ENCODE assay signal across 8 cellular contexts in the genomic region with DNA sequence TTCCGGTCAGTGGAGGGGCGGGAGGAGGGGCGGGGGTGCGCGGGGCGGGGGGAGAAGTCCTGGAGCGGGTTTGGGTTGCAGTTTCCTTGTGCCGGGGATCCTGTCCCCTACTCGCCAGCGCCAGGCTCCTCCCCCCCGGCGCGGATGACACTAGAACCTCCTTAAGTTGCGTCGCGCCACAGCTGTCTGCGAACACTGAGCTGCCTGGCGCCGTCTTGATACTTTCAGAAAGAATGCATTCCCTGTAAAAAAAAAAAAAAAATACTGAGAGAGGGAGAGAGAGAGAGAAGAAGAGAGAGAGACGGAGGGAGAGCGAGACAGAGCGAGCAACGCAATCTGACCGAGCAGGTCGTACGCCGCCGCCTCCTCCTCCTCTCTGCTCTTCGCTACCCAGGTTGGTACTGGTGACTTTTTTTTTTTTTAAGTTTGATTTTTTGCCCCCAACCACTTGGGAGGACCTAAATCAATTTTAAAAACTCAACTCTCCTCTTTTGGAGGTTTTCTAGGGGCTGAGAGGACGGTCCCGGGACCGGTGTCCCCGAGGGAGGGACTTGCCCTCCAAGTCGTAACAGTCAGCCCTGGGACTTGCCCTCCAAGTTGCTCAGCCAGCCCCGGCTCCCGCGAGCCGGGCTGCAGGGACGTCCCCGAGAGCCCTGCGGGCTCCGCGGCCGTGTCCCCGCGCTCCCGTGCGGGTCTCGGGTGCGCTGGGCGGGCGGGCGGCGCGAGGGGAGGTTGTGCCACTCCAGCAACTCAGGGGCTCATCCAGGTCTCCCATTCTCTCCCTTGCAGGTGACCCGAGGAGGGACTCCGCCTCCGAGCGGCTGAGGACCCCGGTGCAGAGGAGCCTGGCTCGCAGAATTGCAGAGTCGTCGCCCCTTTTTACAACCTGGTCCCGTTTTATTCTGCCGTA. TPM values are rescaled to one million over a fixed set of nuclear protein-coding genes. Genes with fewer than 3 reads are reported as not detected.
DNase-seq lines count a peak whose midpoint lies in the region; ATAC-seq and TF ChIP-seq lines count a peak whose summit lies in the region.

TSS of gene GATA3 (plus strand) at position 191 of the 910 bp plus-strand sequence. CDS start 968 bp downstream, outside the sequence.

- ATAC-seq in Panc1 (peak; percentile 71), heart left ventricle (peak in 3 of 4 donors; percentile 29 to 64 (median 55)), gastrocnemius medialis (peak in 1 of 2 donors; percentile 25), HG03571 (IDR thresholded peaks at IDR 0.05; ENCODE audit: unreplicated experiment) (no peak)

- POLR2A ChIA-PET in Panc1 (lab: Charles Lee): no interaction called here

- DNase-seq in ELR (ENCODE audit: low read depth) (peak; percentile 47), H7 (peak; percentile 92), Panc1 (ENCODE audit: low read depth, low spot score) (no peak), heart left ventricle (peak; percentile 55 to 83 (median 66)), gastrocnemius medialis (peak in 1 of 2 donors; percentile 23), NCI-H1436 (lab: John Stamatoyannopoulos, UW) (no peak)
- peak; percentile 74 for DNase-seq in activated effector memory CD4-positive, alpha-beta T cell treated with Interleukin-2 at 50 U/mL for 16 hours

- TF ChIP-seq CTCF in Panc1 (IDR thresholded peaks at IDR 0.05) (no peak), heart left ventricle (IDR thresholded peaks at IDR 0.05) (no peak), gastrocnemius medialis (IDR thresholded peaks at IDR 0.05 in 4 of 5, conservative IDR thresholded peaks at IDR 0.05 in 1 of 5) (no peak)

- BruUV-seq in Panc1 (replicated peaks; lab: Mats Ljungman, UMichigan): TSS peak; percentile 71

- CTCF ChIA-PET in Panc1 (lab: Charles Lee): no interaction called here

- H3K36me3 ChIP-seq in H7 (replicated peaks; ENCODE audit: control insufficient read depth, insufficient read depth, low read length): no peaks in the 10 kb centered on the region
- H3K36me3 ChIP-seq in Panc1 (ENCODE audit: control insufficient read depth, insufficient read depth, low read length): no peaks in the 10 kb centered on the region
- no peaks in the 10 kb centered on the region for H3K36me3 ChIP-seq in heart left ventricle
- no peaks in the 10 kb centered on the region for H3K36me3 ChIP-seq in gastrocnemius medialis

- H3K4me1 ChIP-seq in Panc1 (ENCODE audit: control insufficient read depth, insufficient read depth, low read length) (no peaks in the 10 kb centered on the region), heart left ventricle (peaks cover 0 to 74% (median 39%) of the 10 kb centered on the region in 12 donors), gastrocnemius medialis (peaks cover 18 to 40% of the 10 kb centered on the region in 2 donors)

- intact Hi-C loops in Panc1 (cut with micrococcal nuclease; ENCODE audit: unreplicated experiment): no loop called here
- intact Hi-C loops in heart left ventricle (cut with DNase I): loop anchor here in 6 of 10 donors (5.0 to 10.0 kb wide), 6 partner anchors 220 to 420 kb away; no protein-coding TSS in a partner anchor
- intact Hi-C loops in gastrocnemius medialis (cut with DNase I; ENCODE audit: low total_unique reads): no loop called here

- 2 to 3% (median 2%) methylated on average over 48 to 65 of the region's 65 CpGs for WGBS in heart left ventricle, 4 donors

- H3K4me3 ChIP-seq in H7 (ENCODE audit: insufficient read depth, low read depth, low read length) (peak within 1 kb of the TSS; percentile 53), Panc1 (ENCODE audit: low read depth in 2 of 2, low read length in 2 of 2) (peak within 1 kb of the TSS; percentile 57 to 94), heart left ventricle (peak within 1 kb of the TSS; percentile 43 to 75 (median 59)), gastrocnemius medialis (peak within 1 kb of the TSS; percentile 48 to 57 (median 50))

- in situ Hi-C loops in Panc1 (cut with HindIII; ENCODE audit: low pct_unique_long_range_greater_than_20kb, low sequenced_read_pairs): no loop called here
- in situ Hi-C loops in gastrocnemius medialis (cut with MboI; ENCODE audit: low sequenced_read_pairs in 4 of 4): no loop called here

- peak in 1 of 2 donors; percentile 21 for TF ChIP-seq POLR2A in heart left ventricle (IDR thresholded peaks at IDR 0.05)
- TF ChIP-seq POLR2A in gastrocnemius medialis (IDR thresholded peaks at IDR 0.05): peak; percentile 22 to 44

- H3K27me3 ChIP-seq in H7 (ENCODE audit: control insufficient read depth, insufficient read depth, low read length) (peaks cover 93% of the 10 kb centered on the region), Panc1 (ENCODE audit: control insufficient read depth, insufficient read depth, low read length) (no peaks in the 10 kb centered on the region), heart left ventricle (peaks cover 32 to 96% (median 87%) of the 10 kb centered on the region in 9 donors), gastrocnemius medialis (peaks cover 87 to 96% (median 96%) of the 10 kb centered on the region in 3 donors)

- H3K9me3 ChIP-seq in Panc1 (ENCODE audit: control insufficient read depth, insufficient read depth, low read depth, low read length) (no peaks in the 10 kb centered on the region), heart left ventricle (no peaks in the 10 kb centered on the region), gastrocnemius medialis (no peaks in the 10 kb centered on the region)

- H3K27ac ChIP-seq in Panc1 (ENCODE audit: low read length) (peak within 1 kb of the TSS; percentile 73), heart left ventricle (peak within 1 kb of the TSS; percentile 1 to 86 (median 68)), gastrocnemius medialis (peak within 1 kb of the TSS; percentile 42 to 67 (median 56))

RNA-seq across cellular contexts. Expression of gene GATA3, which starts in this region (rescaled TPM):
- 0.11 and 1.1 TPM in 2 replicates for total RNA-seq in H7 (2014; rRNA removed; shearing (Covaris generic))
- total RNA-seq in Panc1 (2021; ENCODE audit: unreplicated experiment): 5.9 TPM
- polyA plus RNA-seq in Panc1 (2012; ENCODE audit: insufficient read length): 13.7 TPM
- total RNA-seq in heart left ventricle: 1 to 10 TPM in 7 of 9 donors, under 1 TPM in 2; 0.71 to 3.4 (median 1.4) TPM
- polyA plus RNA-seq in heart left ventricle: 1 to 10 TPM; 1.0 to 1.1 TPM
- total RNA-seq in gastrocnemius medialis: under 1 TPM; 0.12 to 0.61 (median 0.58) TPM

Comparison
In these comparisons a context has a peak if more than half of its experiments do, and no peak if none do; other contexts are left out.
1. DNase-seq: peak in ELR (single experiment), H7 (single experiment), activated effector memory CD4-positive, alpha-beta T cell treated with Interleukin-2 at 50 U/mL for 16 hours (single experiment) and heart left ventricle (5 of 5); none in Panc1 (single experiment) and NCI-H1436 (single experiment).
2. intact Hi-C loops: an anchor here in heart left ventricle (5.0 to 10.0 kb wide); none called in Panc1 and gastrocnemius medialis.
3. Peak in every context shown above with its lines, with median percentiles within 50 percentile points of each other: H3K4me3 ChIP-seq and H3K27ac ChIP-seq.